1 cellular context compared by ENCODE assay signal in genomic region chr19:17716309-17716929, GRCh38.
TF ChIP-seq lines count a peak whose summit lies in the region.

No MANE protein-coding gene starts in this region.

TF ChIP-seq in SK-N-SH, 30 proteins besides CTCF, POLR2A, EP300 and RAD21 (continued from another document):
- TF ChIP-seq SIN3A (IDR thresholded peaks at IDR 0.05; ENCODE audit: borderline replicate concordance, low read depth, low read length): no peak
- TF ChIP-seq JUND (IDR thresholded peaks at IDR 0.05): no peak
- TF ChIP-seq RXRA (IDR thresholded peaks at IDR 0.05; ENCODE audit: borderline replicate concordance, low read depth): no peak
- TF ChIP-seq FOXM1 (IDR thresholded peaks at IDR 0.05; ENCODE audit: low read depth): no peak
- TF ChIP-seq FOSL2 (IDR thresholded peaks at IDR 0.05; ENCODE audit: borderline replicate concordance, low read depth): no peak
- no peak for TF ChIP-seq FOXJ3 (CRISPR knock-in tag; IDR thresholded peaks at IDR 0.05)
- no peak for TF ChIP-seq NRF1 (IDR thresholded peaks at IDR 0.05; ENCODE audit: low read depth, low read length)
- TF ChIP-seq NFIC (IDR thresholded peaks at IDR 0.05; ENCODE audit: borderline replicate concordance): no peak
- no peak for TF ChIP-seq USF1 (IDR thresholded peaks at IDR 0.05; ENCODE audit: borderline replicate concordance, low read depth)
